ENCODE assay signal across 8 cellular contexts in genomic region chr7:111486472-111487142, GRCh38.
DNase-seq lines count a peak whose midpoint lies in the region; ATAC-seq and TF ChIP-seq lines count a peak whose summit lies in the region.

No MANE protein-coding gene starts in this region.

- ATAC-seq in HG03139 (IDR thresholded peaks at IDR 0.05; ENCODE audit: unreplicated experiment) (peak; percentile 83), HG02642 (IDR thresholded peaks at IDR 0.05; ENCODE audit: poor library complexity, unreplicated experiment) (no peak)

- POLR2A ChIA-PET in AG04449 (lab: Yijun Ruan, JAX): no interaction called here

- H3K4me3 Mint-ChIP-seq in type B pancreatic cell: no peak overlapping the region

- DNase-seq in AG04449 (ENCODE audit: low read depth, low spot score) (peak; percentile 9), NCI-H2196 treated with DMSO at 0.1 percent for 48 hours (lab: John Stamatoyannopoulos, UW; ENCODE audit: unreplicated experiment) (peak; percentile 4), astrocyte of the hippocampus (ENCODE audit: low read depth, low spot score) (peak; percentile 78), inferior parietal cortex (ENCODE audit: extremely low spot score) (peak; percentile 83), type B pancreatic cell (ENCODE audit: extremely low spot score, unreplicated experiment) (no peak)

- H3K9me3 Mint-ChIP-seq in type B pancreatic cell: peaks cover 4% of the 10 kb centered on the region

- no peak overlapping the region for H3K27ac Mint-ChIP-seq in type B pancreatic cell

- no peaks in the 10 kb centered on the region for H3K27me3 Mint-ChIP-seq in type B pancreatic cell

- peak; percentile 52 for TF ChIP-seq CTCF in AG04449 (IDR thresholded peaks at IDR 0.05; ENCODE audit: insufficient read depth, low read length, missing control alignments)
- TF ChIP-seq CTCF in GM12872 (IDR thresholded peaks at IDR 0.05; ENCODE audit: insufficient read depth, low read depth, low read length): peak; percentile 35; the same call in 1 of the 3 replicates
- TF ChIP-seq CTCF in type B pancreatic cell (conservative IDR thresholded peaks at IDR 0.05): peak; percentile 89

- no peak overlapping the region for H3K4me3 ChIP-seq in AG04449 (ENCODE audit: low read depth, low read length)

- H3K4me1 Mint-ChIP-seq in type B pancreatic cell (ENCODE audit: unreplicated experiment): peaks cover 6% of the 10 kb centered on the region

- peaks cover 9% of the 10 kb centered on the region for H3K36me3 Mint-ChIP-seq in type B pancreatic cell

- CTCF ChIA-PET in AG04449 (lab: Yijun Ruan, JAX): no interaction called here

Comparison
In these comparisons a context has a peak if more than half of its experiments do, and no peak if none do; other contexts are left out.
1. CTCF ChIP-seq: peak in every context shown above with its lines; median percentile 89 in type B pancreatic cell; 52 in AG04449; 35 in GM12872.